Comparison of ENCODE assay signal across 9 cellular contexts in the genomic region with DNA sequence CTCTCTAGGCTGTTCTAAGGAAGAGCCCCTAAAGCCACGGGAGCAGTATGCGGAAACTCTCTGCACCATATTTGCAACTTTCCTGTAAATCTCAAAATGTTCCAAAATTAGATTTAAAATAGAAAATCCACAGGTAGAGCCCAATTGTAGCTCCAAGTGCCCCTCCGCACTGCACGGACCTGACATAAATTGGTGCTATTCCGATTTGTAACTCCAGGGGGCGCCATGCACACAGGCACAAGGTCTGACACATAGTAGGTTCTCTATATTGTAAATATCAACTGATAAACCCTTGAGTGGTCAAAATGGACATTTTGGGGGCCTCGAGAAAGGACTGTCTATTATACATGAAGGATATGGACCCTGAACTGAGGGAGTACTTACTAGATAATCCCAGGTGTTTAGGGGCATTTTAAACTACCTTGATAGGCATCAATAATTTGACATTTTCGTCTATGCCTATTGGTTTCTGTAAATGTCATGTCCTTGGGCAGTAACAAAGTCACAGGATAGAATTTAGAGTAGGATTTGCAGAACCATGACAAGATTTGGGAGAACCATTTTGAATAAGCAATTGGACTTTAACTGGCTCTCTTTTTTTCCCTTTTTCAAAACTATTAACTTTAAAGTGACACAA. TPM values are rescaled to one million over a fixed set of nuclear protein-coding genes. Genes with fewer than 3 reads are reported as not detected.
A peak's percentile ranks its signal among the peaks of the same experiment; 100 is the strongest.
DNase-seq lines count a peak whose midpoint lies in the region; TF ChIP-seq lines count a peak whose summit lies in the region.
"Had no signal": no experiment of that assay in that cellular context is flagged by ENCODE, and none has a peak within 500 bp of the region (broad histone marks: within the 10 kb centered on the region; RNA-seq: fewer than 3 reads in every experiment).

No MANE protein-coding gene starts in this region.

- TF ChIP-seq CTCF in kidney epithelial cell (IDR thresholded peaks at IDR 0.05; ENCODE audit: insufficient read depth, low read length, poor library complexity, severe bottlenecking) = peak; percentile 83

- H3K9me3 Mint-ChIP-seq in activated naive CD8-positive, alpha-beta T cell treated with anti-CD3 and anti-CD28 coated beads for 36 hours = no peaks in the 10 kb centered on the region
- H3K9me3 Mint-ChIP-seq: dendritic cell treated with granulocyte-macrophage colony-stimulating factor and Interleukin-4, amounts not matched to agents 40 ng/mL and 50 ng/mL, for 4 days had no signal

- intact Hi-C loops in posterior vena cava (cut with DNase I) = loop anchor here (10.0 kb wide), 2 partner anchors 92 to 102 kb away; no protein-coding TSS in a partner anchor

- H3K4me1 Mint-ChIP-seq in activated naive CD8-positive, alpha-beta T cell treated with anti-CD3 and anti-CD28 coated beads for 36 hours = no peaks in the 10 kb centered on the region

- no peaks in the 10 kb centered on the region for H3K27me3 ChIP-seq in kidney epithelial cell (ENCODE audit: control insufficient read depth, insufficient read depth, low read length)

- no peaks in the 10 kb centered on the region for H3K36me3 ChIP-seq in kidney epithelial cell (ENCODE audit: control insufficient read depth, insufficient read depth, low read length)

- no peak overlapping the region for H3K4me3 ChIP-seq in kidney epithelial cell (ENCODE audit: low read depth, low read length)

- in situ Hi-C loops in SK-MEL-5 (cut with HindIII; ENCODE audit: low pct_unique_long_range_greater_than_20kb, low sequenced_read_pairs) = no loop called here

- peak; percentile 33 for DNase-seq in NCI-H345 (lab: John Stamatoyannopoulos, UW)
- no peak for DNase-seq in NCI-H345 treated with DMSO at 0.1 percent for 48 hours (lab: John Stamatoyannopoulos, UW; ENCODE audit: unreplicated experiment)
- DNase-seq in SK-MEL-5 (ENCODE audit: low read depth, low spot score) = peak; percentile 29
- DNase-seq in activated naive CD8-positive, alpha-beta T cell treated with anti-CD3 and anti-CD28 coated beads for 36 hours = peak; percentile 23
- no peak for DNase-seq in kidney epithelial cell (ENCODE audit: low read depth)
- peak; percentile 3 to 39 (median 16) for DNase-seq in stimulated activated CD4-positive, alpha-beta T cell treated with anti-CD3 and anti-CD28 coated beads, TNF-alpha, amount 100 ng/mL, for 48 hours (ENCODE audit: low read depth in 3 of 3)
- DNase-seq in cerebellar nuclear complex (lab: John Stamatoyannopoulos, UW) = no peak
- no peak for DNase-seq in posterior vena cava (ENCODE audit: low spot score)

- H3K27ac Mint-ChIP-seq in activated naive CD8-positive, alpha-beta T cell treated with anti-CD3 and anti-CD28 coated beads for 36 hours = no peak overlapping the region
- H3K27ac Mint-ChIP-seq: dendritic cell treated with granulocyte-macrophage colony-stimulating factor and Interleukin-4, amounts not matched to agents 40 ng/mL and 50 ng/mL, for 4 days had no signal

- H3K36me3 Mint-ChIP-seq in activated naive CD8-positive, alpha-beta T cell treated with anti-CD3 and anti-CD28 coated beads for 36 hours = no peaks in the 10 kb centered on the region

- no peak overlapping the region for H3K4me3 Mint-ChIP-seq in activated naive CD8-positive, alpha-beta T cell treated with anti-CD3 and anti-CD28 coated beads for 36 hours
- H3K4me3 Mint-ChIP-seq: dendritic cell treated with granulocyte-macrophage colony-stimulating factor and Interleukin-4, amounts not matched to agents 40 ng/mL and 50 ng/mL, for 4 days had no signal

- H3K27me3 Mint-ChIP-seq in activated naive CD8-positive, alpha-beta T cell treated with anti-CD3 and anti-CD28 coated beads for 36 hours = peaks cover 42% of the 10 kb centered on the region

RNA-seq across cellular contexts. Expression of gene TMEM132E, which starts 36.6 kb away (rescaled TPM):
- total RNA-seq in SK-MEL-5 (2014; rRNA removed; shearing (Covaris generic)) = not detected in 2 replicates
- not detected in 2 replicates for polyA plus RNA-seq in SK-MEL-5 (2015; cell fraction: cytosol; rRNA removed)
- polyA plus RNA-seq in SK-MEL-5 (2015; cell fraction: nucleus; rRNA removed) = not detected in 2 replicates
- under 1 TPM in 1 of 2 experiments, not detected in 1; 0.06 TPM for total RNA-seq in activated naive CD8-positive, alpha-beta T cell treated with anti-CD3 and anti-CD28 coated beads for 36 hours
- total RNA-seq in kidney epithelial cell (0.13 and 0.21 TPM in 2 replicates), posterior vena cava (under 1 TPM; 0.42 to 0.67 TPM)

Comparison
In these comparisons a context has a peak if more than half of its experiments do, and no peak if none do; other contexts are left out.
1. DNase-seq: peak in NCI-H345 (single experiment), SK-MEL-5 (single experiment), activated naive CD8-positive, alpha-beta T cell treated with anti-CD3 and anti-CD28 coated beads for 36 hours (single experiment) and stimulated activated CD4-positive, alpha-beta T cell treated with anti-CD3 and anti-CD28 coated beads, TNF-alpha, amount 100 ng/mL, for 48 hours (3 of 3); none in NCI-H345 treated with DMSO at 0.1 percent for 48 hours (single experiment), kidney epithelial cell (single experiment), cerebellar nuclear complex (0 of 2) and posterior vena cava (single experiment).